1 cellular context compared by ENCODE assay signal in genomic region chr1:115977481-115978258, GRCh38.
TF ChIP-seq lines count a peak whose summit lies in the region.

No MANE protein-coding gene starts in this region.

TF ChIP-seq in HepG2, 621 proteins besides CTCF, POLR2A, EP300 and RAD21 (continued from another document and continues in another):
- TF ChIP-seq, protein P1, sequence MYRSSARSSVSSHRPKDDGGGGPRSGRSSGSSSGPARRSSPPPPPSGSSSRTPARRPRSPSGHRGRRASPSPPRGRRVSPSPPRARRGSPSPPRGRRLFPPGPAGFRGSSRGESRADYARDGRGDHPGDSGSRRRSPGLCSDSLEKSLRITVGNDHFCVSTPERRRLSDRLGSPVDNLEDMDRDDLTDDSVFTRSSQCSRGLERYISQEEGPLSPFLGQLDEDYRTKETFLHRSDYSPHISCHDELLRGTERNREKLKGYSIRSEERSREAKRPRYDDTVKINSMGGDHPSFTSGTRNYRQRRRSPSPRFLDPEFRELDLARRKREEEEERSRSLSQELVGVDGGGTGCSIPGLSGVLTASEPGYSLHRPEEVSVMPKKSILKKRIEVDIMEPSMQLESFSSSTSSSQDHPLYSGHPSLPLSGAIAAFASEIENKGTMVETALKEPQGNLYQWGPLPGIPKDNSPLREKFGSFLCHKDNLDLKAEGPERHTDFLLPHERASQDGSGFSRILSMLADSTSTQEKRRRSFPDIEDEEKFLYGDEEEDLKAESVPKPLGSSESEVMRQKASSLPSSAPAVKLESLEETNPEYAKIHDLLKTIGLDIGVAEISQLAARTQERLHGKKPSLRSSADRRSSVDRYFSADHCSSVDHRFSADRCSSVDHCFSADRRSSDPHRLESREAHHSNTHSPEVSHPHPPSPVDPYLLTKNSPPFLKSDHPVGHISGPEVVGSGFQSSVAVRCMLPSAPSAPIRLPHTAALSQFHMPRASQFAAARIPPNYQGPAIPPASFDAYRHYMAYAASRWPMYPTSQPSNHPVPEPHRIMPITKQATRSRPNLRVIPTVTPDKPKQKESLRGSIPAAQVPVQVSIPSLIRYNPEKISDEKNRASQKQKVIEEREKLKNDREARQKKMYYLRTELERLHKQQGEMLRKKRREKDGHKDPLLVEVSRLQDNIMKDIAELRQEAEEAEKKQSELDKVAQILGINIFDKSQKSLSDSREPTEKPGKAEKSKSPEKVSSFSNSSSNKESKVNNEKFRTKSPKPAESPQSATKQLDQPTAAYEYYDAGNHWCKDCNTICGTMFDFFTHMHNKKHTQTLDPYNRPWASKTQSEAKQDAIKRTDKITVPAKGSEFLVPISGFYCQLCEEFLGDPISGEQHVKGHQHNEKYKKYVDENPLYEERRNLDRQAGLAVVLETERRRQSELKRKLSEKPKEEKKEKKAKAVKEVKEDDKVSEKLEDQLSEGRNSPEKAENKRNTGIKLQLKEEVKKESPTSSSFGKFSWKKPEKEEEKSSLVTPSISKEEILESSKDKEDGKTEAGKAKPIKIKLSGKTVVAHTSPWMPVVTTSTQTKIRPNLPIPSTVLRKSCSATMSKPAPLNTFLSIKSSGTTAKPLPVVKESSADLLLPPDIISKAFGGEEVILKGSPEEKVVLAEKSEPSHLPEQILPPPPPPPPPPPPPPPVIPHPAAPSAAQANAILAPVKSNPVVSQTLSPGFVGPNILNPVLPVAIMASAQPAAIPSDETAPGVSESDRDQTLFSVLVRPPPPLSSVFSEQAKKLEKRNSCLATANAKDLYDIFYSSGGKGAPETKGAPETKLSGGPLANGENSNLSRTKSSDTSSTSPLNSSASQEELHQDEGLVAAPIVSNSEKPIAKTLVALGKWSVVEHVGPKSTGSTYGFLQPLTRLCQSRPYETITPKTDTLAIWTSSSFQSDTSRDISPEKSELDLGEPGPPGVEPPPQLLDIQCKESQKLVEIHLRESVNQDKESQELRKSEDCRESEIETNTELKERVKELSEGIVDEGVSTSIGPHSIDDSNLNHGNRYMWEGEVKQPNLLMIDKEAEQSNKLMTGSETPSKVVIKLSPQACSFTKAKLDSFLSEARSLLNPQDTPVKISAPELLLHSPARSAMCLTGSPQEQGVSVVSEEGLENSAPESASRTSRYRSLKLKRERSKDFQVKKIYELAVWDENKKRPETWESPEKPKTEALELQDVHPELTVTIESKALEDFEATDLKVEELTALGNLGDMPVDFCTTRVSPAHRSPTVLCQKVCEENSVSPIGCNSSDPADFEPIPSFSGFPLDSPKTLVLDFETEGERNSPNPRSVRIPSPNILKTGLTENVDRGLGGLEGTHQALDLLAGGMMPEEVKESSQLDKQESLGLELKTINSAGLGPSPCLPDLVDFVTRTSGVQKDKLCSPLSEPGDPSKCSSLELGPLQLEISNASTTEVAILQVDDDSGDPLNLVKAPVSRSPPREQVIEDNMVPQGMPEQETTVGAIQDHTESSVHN (CRISPR knock-in tag; IDR thresholded peaks at IDR 0.05): no peak
- TF ChIP-seq POGZ (CRISPR knock-in tag; IDR thresholded peaks at IDR 0.05) (no peak), FOXC1 (CRISPR knock-in tag; IDR thresholded peaks at IDR 0.05; ENCODE audit: borderline replicate concordance) (no peak), TEAD3 (CRISPR knock-in tag; optimal IDR thresholded peaks at IDR 0.05; ENCODE audit: borderline replicate concordance) (peak; percentile 71), TFDP1 (CRISPR knock-in tag; IDR thresholded peaks at IDR 0.05; ENCODE audit: borderline replicate concordance) (no peak), MXI1 (IDR thresholded peaks at IDR 0.05; ENCODE audit: borderline replicate concordance, low read depth, low read length) (no peak), HNF4A (CRISPR knock-in tag; IDR thresholded peaks at IDR 0.05) (0 out of 2 replicates have a peak, but pooled peaks have one; percentile 17), HHEX (CRISPR knock-in tag; IDR thresholded peaks at IDR 0.05) (no peak), ZNF382 (CRISPR knock-in tag; IDR thresholded peaks at IDR 0.05; ENCODE audit: borderline replicate concordance) (no peak), GABPB1 (CRISPR knock-in tag; IDR thresholded peaks at IDR 0.05) (peak; percentile 39; the same call in 1 of the 2 replicates), NR2F6 (IDR thresholded peaks at IDR 0.05) (no peak; the same call in 1 of the 2 replicates), NR2F6 (CRISPR knock-in tag; IDR thresholded peaks at IDR 0.05) (0 out of 2 replicates have a peak, but pooled peaks have one; percentile 40), ATF1 (CRISPR knock-in tag; IDR thresholded peaks at IDR 0.05) (0 out of 2 replicates have a peak, but pooled peaks have one; percentile 29), ZNF737 (CRISPR knock-in tag; IDR thresholded peaks at IDR 0.05; ENCODE audit: borderline replicate concordance) (no peak), RAD51 (IDR thresholded peaks at IDR 0.05; ENCODE audit: borderline replicate concordance) (no peak), HINFP (CRISPR knock-in tag; IDR thresholded peaks at IDR 0.05; ENCODE audit: low read depth) (no peak), ZNF207 (IDR thresholded peaks at IDR 0.05; ENCODE audit: borderline replicate concordance) (no peak), IKZF4 (CRISPR knock-in tag; IDR thresholded peaks at IDR 0.05; ENCODE audit: borderline replicate concordance, low read depth, not compliant biosample characterization) (no peak), ZMYM3 (CRISPR knock-in tag; IDR thresholded peaks at IDR 0.05) (no peak), ZNF660 (CRISPR knock-in tag; IDR thresholded peaks at IDR 0.05; ENCODE audit: borderline replicate concordance, low read depth) (no peak), ZNF460 (CRISPR knock-in tag; IDR thresholded peaks at IDR 0.05; ENCODE audit: borderline replicate concordance) (no peak), SSRP1 (CRISPR knock-in tag; IDR thresholded peaks at IDR 0.05) (no peak), MEF2D (CRISPR knock-in tag; IDR thresholded peaks at IDR 0.05) (no peak), ZNF256 (CRISPR knock-in tag; conservative IDR thresholded peaks at IDR 0.05) (no peak), ZNF776 (CRISPR knock-in tag; IDR thresholded peaks at IDR 0.05) (no peak), CEBPB (IDR thresholded peaks at IDR 0.05; ENCODE audit: borderline replicate concordance, low read depth, low read length) (peak; percentile 70), HOXA3 (CRISPR knock-in tag; IDR thresholded peaks at IDR 0.05) (no peak), ATF3 (CRISPR knock-in tag; IDR thresholded peaks at IDR 0.05) (peak; percentile 40; the same call in 1 of the 2 replicates), ZNF451 (CRISPR knock-in tag; IDR thresholded peaks at IDR 0.05) (no peak), ZNF232 (CRISPR knock-in tag; IDR thresholded peaks at IDR 0.05; ENCODE audit: borderline replicate concordance) (no peak), ZNF710 (CRISPR knock-in tag; IDR thresholded peaks at IDR 0.05; ENCODE audit: borderline replicate concordance) (no peak), TGIF2 (CRISPR knock-in tag; IDR thresholded peaks at IDR 0.05) (no peak), ZNF510 (CRISPR knock-in tag; IDR thresholded peaks at IDR 0.05; ENCODE audit: low read depth) (no peak), ZNF841 (CRISPR knock-in tag; IDR thresholded peaks at IDR 0.05; ENCODE audit: borderline replicate concordance) (no peak), ATF6 (CRISPR knock-in tag; conservative IDR thresholded peaks at IDR 0.05) (no peak), EEA1 (CRISPR knock-in tag; IDR thresholded peaks at IDR 0.05; ENCODE audit: borderline replicate concordance) (no peak)
- TF ChIP-seq, protein P2, sequence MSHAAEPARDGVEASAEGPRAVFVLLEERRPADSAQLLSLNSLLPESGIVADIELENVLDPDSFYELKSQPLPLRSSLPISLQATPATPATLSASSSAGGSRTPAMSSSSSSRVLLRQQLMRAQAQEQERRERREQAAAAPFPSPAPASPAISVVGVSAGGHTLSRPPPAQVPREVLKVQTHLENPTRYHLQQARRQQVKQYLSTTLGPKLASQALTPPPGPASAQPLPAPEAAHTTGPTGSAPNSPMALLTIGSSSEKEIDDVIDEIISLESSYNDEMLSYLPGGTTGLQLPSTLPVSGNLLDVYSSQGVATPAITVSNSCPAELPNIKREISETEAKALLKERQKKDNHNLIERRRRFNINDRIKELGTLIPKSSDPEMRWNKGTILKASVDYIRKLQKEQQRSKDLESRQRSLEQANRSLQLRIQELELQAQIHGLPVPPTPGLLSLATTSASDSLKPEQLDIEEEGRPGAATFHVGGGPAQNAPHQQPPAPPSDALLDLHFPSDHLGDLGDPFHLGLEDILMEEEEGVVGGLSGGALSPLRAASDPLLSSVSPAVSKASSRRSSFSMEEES (CRISPR knock-in tag; IDR thresholded peaks at IDR 0.05): peak; percentile 44; the same call in 1 of the 2 replicates
- TF ChIP-seq, protein P3, sequence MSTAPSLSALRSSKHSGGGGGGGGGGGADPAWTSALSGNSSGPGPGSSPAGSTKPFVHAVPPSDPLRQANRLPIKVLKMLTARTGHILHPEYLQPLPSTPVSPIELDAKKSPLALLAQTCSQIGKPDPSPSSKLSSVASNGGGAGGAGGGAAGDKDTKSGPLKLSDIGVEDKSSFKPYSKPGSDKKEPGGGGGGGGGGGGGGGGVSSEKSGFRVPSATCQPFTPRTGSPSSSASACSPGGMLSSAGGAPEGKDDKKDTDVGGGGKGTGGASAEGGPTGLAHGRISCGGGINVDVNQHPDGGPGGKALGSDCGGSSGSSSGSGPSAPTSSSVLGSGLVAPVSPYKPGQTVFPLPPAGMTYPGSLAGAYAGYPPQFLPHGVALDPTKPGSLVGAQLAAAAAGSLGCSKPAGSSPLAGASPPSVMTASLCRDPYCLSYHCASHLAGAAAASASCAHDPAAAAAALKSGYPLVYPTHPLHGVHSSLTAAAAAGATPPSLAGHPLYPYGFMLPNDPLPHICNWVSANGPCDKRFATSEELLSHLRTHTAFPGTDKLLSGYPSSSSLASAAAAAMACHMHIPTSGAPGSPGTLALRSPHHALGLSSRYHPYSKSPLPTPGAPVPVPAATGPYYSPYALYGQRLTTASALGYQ (CRISPR knock-in tag; IDR thresholded peaks at IDR 0.05): no peak
- TF ChIP-seq, protein P4, sequence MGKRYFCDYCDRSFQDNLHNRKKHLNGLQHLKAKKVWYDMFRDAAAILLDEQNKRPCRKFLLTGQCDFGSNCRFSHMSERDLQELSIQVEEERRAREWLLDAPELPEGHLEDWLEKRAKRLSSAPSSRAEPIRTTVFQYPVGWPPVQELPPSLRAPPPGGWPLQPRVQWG (CRISPR knock-in tag; IDR thresholded peaks at IDR 0.05; ENCODE audit: borderline replicate concordance, low read depth): no peak
- TF ChIP-seq, protein P5, sequence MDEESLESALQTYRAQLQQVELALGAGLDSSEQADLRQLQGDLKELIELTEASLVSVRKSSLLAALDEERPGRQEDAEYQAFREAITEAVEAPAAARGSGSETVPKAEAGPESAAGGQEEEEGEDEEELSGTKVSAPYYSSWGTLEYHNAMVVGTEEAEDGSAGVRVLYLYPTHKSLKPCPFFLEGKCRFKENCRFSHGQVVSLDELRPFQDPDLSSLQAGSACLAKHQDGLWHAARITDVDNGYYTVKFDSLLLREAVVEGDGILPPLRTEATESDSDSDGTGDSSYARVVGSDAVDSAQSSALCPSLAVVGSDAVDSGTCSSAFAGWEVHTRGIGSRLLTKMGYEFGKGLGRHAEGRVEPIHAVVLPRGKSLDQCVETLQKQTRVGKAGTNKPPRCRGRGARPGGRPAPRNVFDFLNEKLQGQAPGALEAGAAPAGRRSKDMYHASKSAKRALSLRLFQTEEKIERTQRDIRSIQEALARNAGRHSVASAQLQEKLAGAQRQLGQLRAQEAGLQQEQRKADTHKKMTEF (CRISPR knock-in tag; IDR thresholded peaks at IDR 0.05): 0 out of 2 replicates have a peak, but pooled peaks have one; percentile 21
